Comparison of ENCODE assay signal across 8 cellular contexts in genomic region chr12:89947437-89948265, GRCh38.
DNase-seq lines count a peak whose midpoint lies in the region; ATAC-seq, FAIRE-seq and TF ChIP-seq lines count a peak whose summit lies in the region.

No MANE protein-coding gene starts in this region.

- H3K4me3 ChIP-seq in thoracic aorta: peak overlapping the region; percentile 6

- CTCF ChIA-PET in activated CD4-positive, alpha-beta T cell treated with anti-CD3 and anti-CD28 coated beads, Interleukin-2, amount 10 ng/mL, durations not matched to agents 7 days and 5 days (lab: Charles Lee): no interaction called here

- H3K4me1 ChIP-seq in thoracic aorta (ENCODE audit: control insufficient read depth in 1 of 2, low read depth in 2 of 2): peaks cover 17 to 28% of the 10 kb centered on the region in 2 donors

- TF ChIP-seq CTCF in thoracic aorta (IDR thresholded peaks at IDR 0.05): no peak

- H3K27ac Mint-ChIP-seq in activated T-cell treated with anti-CD3 and anti-CD28 coated beads, Interleukin-2, amount 50 U/mL, for 24 hours: peak overlapping the region; percentile 55
- peak overlapping the region; percentile 64 for H3K27ac Mint-ChIP-seq in activated naive CD8-positive, alpha-beta T cell
- no peak overlapping the region for H3K27ac Mint-ChIP-seq in activated CD4-positive, alpha-beta T cell treated with anti-CD3 and anti-CD28 coated beads, Interleukin-2, amount 10 ng/mL, durations not matched to agents 7 days and 5 days

- no peaks in the 10 kb centered on the region for H3K9me3 ChIP-seq in thoracic aorta

- peak; percentile 81 for ATAC-seq in thoracic aorta (ENCODE audit: insufficient number of reproducible peaks, low FRiP score, low read depth)
- ATAC-seq in HG03196 (IDR thresholded peaks at IDR 0.05; ENCODE audit: unreplicated experiment): no peak

- H3K27me3 Mint-ChIP-seq in activated T-cell treated with anti-CD3 and anti-CD28 coated beads, Interleukin-2, amount 50 U/mL, for 24 hours: no peaks in the 10 kb centered on the region
- H3K27me3 Mint-ChIP-seq in activated naive CD8-positive, alpha-beta T cell: no peaks in the 10 kb centered on the region
- H3K27me3 Mint-ChIP-seq in activated CD4-positive, alpha-beta T cell treated with anti-CD3 and anti-CD28 coated beads, Interleukin-2, amount 10 ng/mL, durations not matched to agents 7 days and 5 days: no peaks in the 10 kb centered on the region

- H3K36me3 ChIP-seq in thoracic aorta: no peaks in the 10 kb centered on the region

- POLR2A ChIA-PET in activated CD4-positive, alpha-beta T cell treated with anti-CD3 and anti-CD28 coated beads, Interleukin-2, amount 10 ng/mL, durations not matched to agents 7 days and 5 days (lab: Charles Lee): no interaction called here

- peak overlapping the region; percentile 47 to 54 for H3K27ac ChIP-seq in thoracic aorta

- no peaks in the 10 kb centered on the region for H3K9me3 Mint-ChIP-seq in activated T-cell treated with anti-CD3 and anti-CD28 coated beads, Interleukin-2, amount 50 U/mL, for 24 hours
- peaks cover 4% of the 10 kb centered on the region for H3K9me3 Mint-ChIP-seq in activated naive CD8-positive, alpha-beta T cell (ENCODE audit: low read depth)
- no peaks in the 10 kb centered on the region for H3K9me3 Mint-ChIP-seq in activated CD4-positive, alpha-beta T cell treated with anti-CD3 and anti-CD28 coated beads, Interleukin-2, amount 10 ng/mL, durations not matched to agents 7 days and 5 days

- no peaks in the 10 kb centered on the region for H3K27me3 ChIP-seq in thoracic aorta (replicated peaks; ENCODE audit: insufficient read depth)

- no peak overlapping the region for H3K4me3 Mint-ChIP-seq in activated T-cell treated with anti-CD3 and anti-CD28 coated beads, Interleukin-2, amount 50 U/mL, for 24 hours
- H3K4me3 Mint-ChIP-seq in activated naive CD8-positive, alpha-beta T cell: peak overlapping the region; percentile 2
- no peak overlapping the region for H3K4me3 Mint-ChIP-seq in activated CD4-positive, alpha-beta T cell treated with anti-CD3 and anti-CD28 coated beads, Interleukin-2, amount 10 ng/mL, durations not matched to agents 7 days and 5 days

- peak; percentile 93 for FAIRE-seq in islet of Langerhans (lab: Jason Lieb, UNC)

- peaks cover 71% of the 10 kb centered on the region for H3K4me1 Mint-ChIP-seq in activated T-cell treated with anti-CD3 and anti-CD28 coated beads, Interleukin-2, amount 50 U/mL, for 24 hours (ENCODE audit: low read depth)
- peaks cover 62% of the 10 kb centered on the region for H3K4me1 Mint-ChIP-seq in activated naive CD8-positive, alpha-beta T cell (ENCODE audit: low read depth)
- H3K4me1 Mint-ChIP-seq in activated CD4-positive, alpha-beta T cell treated with anti-CD3 and anti-CD28 coated beads, Interleukin-2, amount 10 ng/mL, durations not matched to agents 7 days and 5 days: peaks cover 16% of the 10 kb centered on the region

- DNase-seq in activated T-cell treated with anti-CD3 and anti-CD28 coated beads, Interleukin-2, amount 50 U/mL, for 24 hours: no peak
- no peak for DNase-seq in activated T-cell treated with anti-CD3 and anti-CD28 coated beads, Interleukin-2, amount 50 U/mL, for 48 hours
- DNase-seq in thoracic aorta (ENCODE audit: low spot score) (no peak), D341Med (ENCODE audit: low spot score) (no peak)
- no peak for DNase-seq in activated CD4-positive, alpha-beta T cell treated with anti-CD3 and anti-CD28 coated beads, Interleukin-2, amount 10 ng/mL, durations not matched to agents 7 days and 5 days

- H3K36me3 Mint-ChIP-seq in activated T-cell treated with anti-CD3 and anti-CD28 coated beads, Interleukin-2, amount 50 U/mL, for 24 hours (ENCODE audit: low read depth): no peaks in the 10 kb centered on the region
- H3K36me3 Mint-ChIP-seq in activated naive CD8-positive, alpha-beta T cell: no peaks in the 10 kb centered on the region
- H3K36me3 Mint-ChIP-seq in activated CD4-positive, alpha-beta T cell treated with anti-CD3 and anti-CD28 coated beads, Interleukin-2, amount 10 ng/mL, durations not matched to agents 7 days and 5 days (ENCODE audit: low read depth): no peaks in the 10 kb centered on the region
